20 cellular contexts compared by ENCODE assay signal in the genomic region with DNA sequence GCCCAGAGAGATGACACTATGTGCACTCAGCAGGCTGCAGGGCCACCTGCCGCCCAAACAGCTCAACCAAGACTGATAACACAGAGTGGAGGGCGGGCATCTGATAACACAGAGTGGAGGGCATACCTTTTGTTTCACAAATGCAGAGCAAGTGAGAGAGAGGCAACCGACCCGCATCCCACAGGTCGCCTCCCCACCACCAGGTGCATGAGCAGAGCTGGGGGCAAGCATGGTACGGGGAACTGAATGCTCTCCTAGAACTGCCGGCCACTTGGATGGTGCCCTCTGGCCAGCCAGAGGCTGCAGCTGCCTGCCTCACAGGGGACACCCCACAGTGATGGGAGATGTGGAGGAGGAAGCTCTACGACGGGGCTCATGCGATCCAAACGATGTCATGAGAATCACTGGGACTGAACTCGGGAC. TPM values are rescaled to one million over a fixed set of nuclear protein-coding genes. Genes with fewer than 3 reads are reported as not detected.
DNase-seq lines count a peak whose midpoint lies in the region; ATAC-seq, FAIRE-seq and TF ChIP-seq lines count a peak whose summit lies in the region.
"Had no signal": no experiment of that assay in that cellular context is flagged by ENCODE, and none has a peak within 500 bp of the region (broad histone marks: within the 10 kb centered on the region; RNA-seq: fewer than 3 reads in every experiment).

No MANE protein-coding gene starts in this region.

- POLR2A ChIA-PET in HepG2 (lab: Yijun Ruan, JAX): no interaction called here

- FAIRE-seq in HepG2 (lab: Jason Lieb, UNC): no peak
- FAIRE-seq: H1 had no signal

- H3K27me3 Mint-ChIP-seq in Calu3 (ENCODE audit: unreplicated experiment): no peaks in the 10 kb centered on the region

- DNase-seq in Calu3: no peak
- DNase-seq in NCI-H146 (lab: John Stamatoyannopoulos, UW): peak; percentile 87
- DNase-seq in HepG2 (ENCODE audit: low spot score): no peak
- DNase-seq in mucosa of gallbladder (ENCODE audit: low spot score): no peak
- DNase-seq in DMS 273 treated with DMSO at 0.1 percent for 48 hours (lab: John Stamatoyannopoulos, UW): no peak
- no peak for DNase-seq in dedifferentiated amniotic fluid mesenchymal stem cell (ENCODE audit: extremely low spot score)
- DNase-seq: AML-193, DMS79 treated with DMSO at 0.1 percent for 48 hours, HFFc6, Kasumi-1, NCI-H1417, NCI-H2029, NCI-H2171, NCI-H82, PC-3, T-helper 1 cell had no signal

- BruUV-seq in Calu3 (replicated peaks; lab: Mats Ljungman, UMichigan) (no TSS peak), HepG2 (replicated peaks; lab: Mats Ljungman, UMichigan) (no TSS peak)

- H3K4me2 ChIP-seq in HepG2 (ENCODE audit: low read depth, low read length): no peak overlapping the region

- H3K4me1 Mint-ChIP-seq in Calu3 (ENCODE audit: low read depth, unreplicated experiment): no peaks in the 10 kb centered on the region
- H3K4me1 Mint-ChIP-seq: CD14-positive monocyte had no signal

- no peaks in the 10 kb centered on the region for H3K27me3 ChIP-seq in HepG2 (ENCODE audit: control insufficient read depth in 1 of 2, insufficient read depth in 2 of 2, low read length in 2 of 2)

- in situ Hi-C loops in HepG2 (cut with HindIII; ENCODE audit: extremely low pct_ligation_motif_present, low pct_unique_long_range_greater_than_20kb): no loop called here

- H4K20me1 ChIP-seq in HepG2 (ENCODE audit: insufficient read depth, low read length): peaks cover 44% of the 10 kb centered on the region; the same call in 1 of the 2 replicates

- no peak overlapping the region for H3K9ac ChIP-seq in HepG2 (ENCODE audit: insufficient read depth, low read depth, low read length)

- intact Hi-C loops in Calu3 (cut with micrococcal nuclease; ENCODE audit: unreplicated experiment): no loop called here
- intact Hi-C loops in HepG2 (cut with micrococcal nuclease; ENCODE audit: unreplicated experiment): no loop called here

- CTCF ChIA-PET in Calu3 (lab: Charles Lee) (no interaction called here), HepG2 (lab: Yijun Ruan, JAX; ENCODE audit: low intra/inter-chr PET ratio, low total read pairs) (no interaction called here)

- no peak overlapping the region for H3K4me3 Mint-ChIP-seq in Calu3 (ENCODE audit: low read depth, unreplicated experiment)
- H3K4me3 Mint-ChIP-seq: CD14-positive monocyte, HFFc6 had no signal

- 97% methylated on average over 12 of the region's 12 CpGs for WGBS in HepG2 (ENCODE audit: low lambda C conversion rate)

- H3K36me3 ChIP-seq in HepG2 (replicated peaks in 1 of 2; ENCODE audit: control insufficient read depth in 1 of 2, insufficient read depth in 2 of 2, low read length in 2 of 2): peaks cover 85 to 98% of the 10 kb centered on the region in 2 experiments

- H3K79me2 ChIP-seq in HepG2 (ENCODE audit: insufficient read depth, low read length): peaks cover 12% of the 10 kb centered on the region

- peaks cover 84% of the 10 kb centered on the region for H3K36me3 Mint-ChIP-seq in Calu3 (ENCODE audit: insufficient read depth, unreplicated experiment)

- no peak overlapping the region for H3K4me3 ChIP-seq in HepG2 (replicated peaks in 1 of 3; ENCODE audit: insufficient read depth in 1 of 3, low read depth in 2 of 3, low read length in 3 of 3)

- no peak for ATAC-seq in HepG2
- no peak for ATAC-seq in GM21786 (IDR thresholded peaks at IDR 0.05; ENCODE audit: unreplicated experiment)
- ATAC-seq: PC-3 had no signal

- TF ChIP-seq CTCF in Calu3 (IDR thresholded peaks at IDR 0.05; ENCODE audit: unreplicated experiment): no peak
- TF ChIP-seq CTCF in HepG2 (CRISPR knock-in tag; IDR thresholded peaks at IDR 0.05): no peak

- H3K27ac ChIP-seq in angular gyrus (ENCODE audit: low read depth, low read length) (peak overlapping the region; percentile 38), HepG2 (ENCODE audit: extremely low read length, insufficient read depth, low read length) (no peak overlapping the region)

- peak overlapping the region; percentile 41 for H3K27ac Mint-ChIP-seq in Calu3 (ENCODE audit: unreplicated experiment)
- H3K27ac Mint-ChIP-seq: HFFc6 had no signal

- no peak for TF ChIP-seq RAD21 in HepG2 (CRISPR knock-in tag; IDR thresholded peaks at IDR 0.05)

- TF ChIP-seq EP300 in HepG2 (IDR thresholded peaks at IDR 0.05; ENCODE audit: low read depth in 2 of 2, low read length in 2 of 2): no peak
- TF ChIP-seq EP300 in HepG2 (CRISPR knock-in tag; IDR thresholded peaks at IDR 0.05; ENCODE audit: borderline replicate concordance): no peak

- peak in 1 of 2 experiments; percentile 25; a peak in 1 of 4 replicates for TF ChIP-seq POLR2A in HepG2 (IDR thresholded peaks at IDR 0.05; ENCODE audit: insufficient read depth in 1 of 2, low read depth in 2 of 2, low read length in 2 of 2)

- H2AFZ ChIP-seq in HepG2 (ENCODE audit: low read length): no peak overlapping the region

- no peaks in the 10 kb centered on the region for H3K9me3 Mint-ChIP-seq in Calu3 (ENCODE audit: low read depth, unreplicated experiment)
- H3K9me3 Mint-ChIP-seq: CD14-positive monocyte, HFFc6 had no signal

- H3K9me3 ChIP-seq in HepG2 (ENCODE audit: low read length): no peaks in the 10 kb centered on the region

- no peaks in the 10 kb centered on the region for H3K4me1 ChIP-seq in HepG2 (ENCODE audit: insufficient read depth, low read length)

TF ChIP-seq in HepG2, 621 proteins besides CTCF, POLR2A, EP300 and RAD21 (continues in another document):
- TF ChIP-seq, protein P1, sequence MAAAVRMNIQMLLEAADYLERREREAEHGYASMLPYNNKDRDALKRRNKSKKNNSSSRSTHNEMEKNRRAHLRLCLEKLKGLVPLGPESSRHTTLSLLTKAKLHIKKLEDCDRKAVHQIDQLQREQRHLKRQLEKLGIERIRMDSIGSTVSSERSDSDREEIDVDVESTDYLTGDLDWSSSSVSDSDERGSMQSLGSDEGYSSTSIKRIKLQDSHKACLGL (CRISPR knock-in tag; IDR thresholded peaks at IDR 0.05): no peak
- TF ChIP-seq MTA3 (CRISPR knock-in tag; IDR thresholded peaks at IDR 0.05): no peak
- TF ChIP-seq AGO1 (IDR thresholded peaks at IDR 0.05; ENCODE audit: low read depth, low read length, poor library complexity, severe bottlenecking): peak; percentile 63
- no peak for TF ChIP-seq PREB (CRISPR knock-in tag; IDR thresholded peaks at IDR 0.05)
- TF ChIP-seq, protein P2, sequence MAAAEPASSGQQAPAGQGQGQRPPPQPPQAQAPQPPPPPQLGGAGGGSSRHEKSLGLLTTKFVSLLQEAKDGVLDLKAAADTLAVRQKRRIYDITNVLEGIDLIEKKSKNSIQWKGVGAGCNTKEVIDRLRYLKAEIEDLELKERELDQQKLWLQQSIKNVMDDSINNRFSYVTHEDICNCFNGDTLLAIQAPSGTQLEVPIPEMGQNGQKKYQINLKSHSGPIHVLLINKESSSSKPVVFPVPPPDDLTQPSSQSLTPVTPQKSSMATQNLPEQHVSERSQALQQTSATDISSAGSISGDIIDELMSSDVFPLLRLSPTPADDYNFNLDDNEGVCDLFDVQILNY (CRISPR knock-in tag; conservative IDR thresholded peaks at IDR 0.05): no peak
- no peak for TF ChIP-seq HIVEP1 (CRISPR knock-in tag; IDR thresholded peaks at IDR 0.05)

RNA-seq across cellular contexts. Expression of gene ANO7, which starts 49.5 kb away (rescaled TPM):
- total RNA-seq in Calu3 (2022) (7.7 and 8.0 TPM in 2 replicates), HepG2 (2016; rRNA removed; fragmentation: Illumina TruSeq; extraction: Trizol) (3.7 and 4.9 TPM in 2 replicates), mucosa of gallbladder (2.7 TPM)
- total RNA-seq in HepG2 (2016; cell fraction: cytosol; rRNA removed; fragmentation: Illumina TruSeq; extraction: Trizol; ENCODE audit: low read depth): 1.7 and 1.9 TPM in 2 replicates
- 2.9 and 5.5 TPM in 2 replicates for total RNA-seq in HepG2 (2016; cell fraction: insoluble cytoplasmic fraction; rRNA removed; fragmentation: Illumina TruSeq; extraction: Trizol)
- 3.2 and 4.1 TPM in 2 replicates for total RNA-seq in HepG2 (2016; cell fraction: membrane; rRNA removed; fragmentation: Illumina TruSeq; extraction: Trizol)
- total RNA-seq in HepG2 (2016; cell fraction: nucleus; rRNA removed; fragmentation: Illumina TruSeq; extraction: Trizol): 4.7 and 5.1 TPM in 2 replicates
- polyA plus RNA-seq in HepG2 (2011; rRNA removed): 4.1 and 4.9 TPM in 2 replicates
- 2.9 and 3.9 TPM in 2 replicates for polyA plus RNA-seq in HepG2 (2011; cell fraction: cytosol; rRNA removed)
- polyA plus RNA-seq in HepG2 (2011; cell fraction: nucleus; rRNA removed): 29.8 and 33.6 TPM in 2 replicates
- 8.8 and 10.8 TPM in 2 replicates for polyA plus RNA-seq in HepG2 (2012)
- 3.3 and 3.8 TPM in 2 replicates for polyA plus RNA-seq in HepG2 (2016; cell fraction: cytosol; fragmentation: Illumina TruSeq; extraction: Trizol; ENCODE audit: low read depth)
- polyA plus RNA-seq in HepG2 (2016; cell fraction: insoluble cytoplasmic fraction; fragmentation: Illumina TruSeq; extraction: Trizol; ENCODE audit: low read depth): 7.5 and 11.5 TPM in 2 replicates
- 7.5 and 8.6 TPM in 2 replicates for polyA plus RNA-seq in HepG2 (2016; cell fraction: membrane; fragmentation: Illumina TruSeq; extraction: Trizol; ENCODE audit: low read depth)
- polyA plus RNA-seq in HepG2 (2016; cell fraction: nucleus; fragmentation: Illumina TruSeq; extraction: Trizol; ENCODE audit: insufficient read depth, low read depth): 14.9 and 15.8 TPM in 2 replicates
- 1.1 and 16.7 TPM in 2 replicates for polyA minus RNA-seq in HepG2 (2011; rRNA and poly(A)+ RNA removed; ENCODE audit: low replicate concordance)
- 5.1 and 8.4 TPM in 2 replicates for polyA minus RNA-seq in HepG2 (2011; cell fraction: cytosol; rRNA and poly(A)+ RNA removed)
- 13.8 and 18.4 TPM in 2 replicates for polyA minus RNA-seq in HepG2 (2011; cell fraction: nucleus; rRNA and poly(A)+ RNA removed)
- polyA plus RNA-seq: CD14-positive monocyte had no signal
